Comparison of ENCODE assay signal across 21 cellular contexts in the genomic region with DNA sequence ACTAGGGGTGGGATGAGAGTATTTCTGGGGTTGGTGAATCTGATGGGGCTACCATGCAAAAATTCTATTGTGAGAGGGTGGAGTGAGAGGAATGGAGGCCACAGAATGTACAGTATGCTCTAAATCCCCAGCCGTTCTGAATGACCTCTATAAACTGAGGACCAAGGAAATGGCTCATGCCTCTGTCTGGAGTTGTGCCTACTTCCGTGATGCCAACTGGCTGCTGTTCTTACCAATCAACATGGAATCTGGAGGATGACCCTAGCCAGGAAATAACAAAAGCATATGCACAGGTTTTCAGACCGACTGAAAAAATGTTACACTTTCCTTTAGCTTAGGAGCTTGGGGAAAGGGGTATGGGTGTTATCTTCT. TPM values are rescaled to one million over a fixed set of nuclear protein-coding genes. Genes with fewer than 3 reads are reported as not detected.
A peak's percentile ranks its signal among the peaks of the same experiment; 100 is the strongest.
DNase-seq lines count a peak whose midpoint lies in the region; ATAC-seq and TF ChIP-seq lines count a peak whose summit lies in the region.
"Had no signal": no experiment of that assay in that cellular context is flagged by ENCODE, and none has a peak within 500 bp of the region (broad histone marks: within the 10 kb centered on the region; RNA-seq: fewer than 3 reads in every experiment).

No MANE protein-coding gene starts in this region.

- H3K4me2 ChIP-seq in IMR-90 (ENCODE audit: low read depth, low read length) (peak overlapping the region; percentile 64), neuronal stem cell (ENCODE audit: insufficient read depth, low read length, poor library complexity, severe bottlenecking) (no peak overlapping the region)
- H3K4me2 ChIP-seq: BLaER1 had no signal

- H2AK5ac ChIP-seq in IMR-90 (ENCODE audit: low read depth, low read length) (0 out of 2 replicates have a peak overlapping the region, but pooled peaks have one; percentile 56), neuronal stem cell (ENCODE audit: low read depth, low read length) (no peak overlapping the region)

- H3K27me3 Mint-ChIP-seq in type B pancreatic cell (no peaks in the 10 kb centered on the region), Caco-2 (ENCODE audit: insufficient read depth, unreplicated experiment) (no peaks in the 10 kb centered on the region), MCF 10A (ENCODE audit: insufficient read depth, unreplicated experiment) (no peaks in the 10 kb centered on the region)
- H3K27me3 Mint-ChIP-seq in CD4-positive, alpha-beta memory T cell, result peaks cover 4 to 9% of the 10 kb centered on the region in 2 donors

- H3K23ac ChIP-seq in IMR-90 (ENCODE audit: low read depth, low read length) (0 out of 2 replicates have a peak overlapping the region, but pooled peaks have one; percentile 29), neuronal stem cell (ENCODE audit: low read depth, low read length, poor library complexity) (no peak overlapping the region)

- H3K4me1 ChIP-seq in IMR-90 (ENCODE audit: control insufficient read depth, insufficient read depth, low read length) (peaks cover 21% of the 10 kb centered on the region), neuronal stem cell (ENCODE audit: control insufficient read depth in 2 of 2, insufficient read depth in 1 of 2, low read depth in 1 of 2, low read length in 2 of 2) (peaks cover 0 to 7% of the 10 kb centered on the region in 2 donors), Caco-2 (peaks cover 6% of the 10 kb centered on the region; the same call in 1 of the 2 replicates)
- no peaks in the 10 kb centered on the region for H3K4me1 ChIP-seq in CD4-positive, alpha-beta memory T cell (ENCODE audit: insufficient read depth, low read length)
- H3K4me1 ChIP-seq: BLaER1 had no signal

- H2BK15ac ChIP-seq in IMR-90 (ENCODE audit: low read depth, low read length), result no peak overlapping the region; the same call in 2 of the 3 replicates
- H2BK15ac ChIP-seq in neuronal stem cell (ENCODE audit: low read length), result no peak overlapping the region

- H2AK9ac ChIP-seq in IMR-90 (replicated peaks; ENCODE audit: low read depth, low read length, poor library complexity), result no peak overlapping the region

- H3K9me3 ChIP-seq in IMR-90 (ENCODE audit: control insufficient read depth, insufficient read depth, low read length) (no peaks in the 10 kb centered on the region), neuronal stem cell (replicated peaks in 1 of 2; ENCODE audit: control insufficient read depth in 2 of 2, insufficient read depth in 1 of 2, low read depth in 1 of 2, low read length in 2 of 2) (no peaks in the 10 kb centered on the region), Caco-2 (no peaks in the 10 kb centered on the region)
- H3K9me3 ChIP-seq in CD4-positive, alpha-beta memory T cell (ENCODE audit: control insufficient read depth in 1 of 2, low read length in 2 of 2), result no peaks in the 10 kb centered on the region
- H3K9me3 ChIP-seq: BLaER1 had no signal

- no peak overlapping the region for H3K4me3 ChIP-seq in IMR-90 (ENCODE audit: insufficient read depth, low read depth, low read length)
- no peak overlapping the region for H3K4me3 ChIP-seq in neuronal stem cell (ENCODE audit: low read length in 2 of 2)
- no peak overlapping the region for H3K4me3 ChIP-seq in CD4-positive, alpha-beta memory T cell (ENCODE audit: low read length in 2 of 2)
- H3K4me3 ChIP-seq in Caco-2 (ENCODE audit: low read depth, low read length), result no peak overlapping the region
- H3K4me3 ChIP-seq: BLaER1 had no signal

- no peak for TF ChIP-seq RAD21 in IMR-90 (IDR thresholded peaks at IDR 0.05; ENCODE audit: low read length)

- H2BK5ac ChIP-seq in IMR-90 (ENCODE audit: low read depth, low read length, poor library complexity, severe bottlenecking) (peak overlapping the region; percentile 18), neuronal stem cell (ENCODE audit: low read length) (no peak overlapping the region)

- ATAC-seq in IMR-90 (ENCODE audit: low read depth), result peak; percentile 65
- no peak for ATAC-seq in HG03565 (IDR thresholded peaks at IDR 0.05; ENCODE audit: unreplicated experiment)

- POLR2A ChIA-PET in IMR-90 (lab: Charles Lee; ENCODE audit: unreplicated experiment) (no interaction called here), Caco-2 (lab: Charles Lee) (no interaction called here), MCF 10A (lab: Yijun Ruan, JAX) (interaction anchor here (0.6 kb wide), 1 partner anchor 9 kb away, joined by 3 read pairs; no protein-coding TSS in a partner anchor)
- POLR2A ChIA-PET in CD4-positive, alpha-beta memory T cell (lab: Charles Lee; ENCODE audit: partially characterized antibody), result no interaction called here

- dilution Hi-C loops in IMR-90 (cut with HindIII; ENCODE audit: low sequenced_read_pairs, unreplicated experiment), result no loop called here

- H3K4me1 Mint-ChIP-seq in type B pancreatic cell (ENCODE audit: unreplicated experiment) (peaks cover 14% of the 10 kb centered on the region), Caco-2 (ENCODE audit: low read depth, unreplicated experiment) (peaks cover 17% of the 10 kb centered on the region), MCF 10A (ENCODE audit: insufficient read depth, unreplicated experiment) (no peaks in the 10 kb centered on the region)
- H3K4me1 Mint-ChIP-seq in CD4-positive, alpha-beta memory T cell, result no peaks in the 10 kb centered on the region
- H3K4me1 Mint-ChIP-seq: IgD-negative memory B cell had no signal

- intact Hi-C loops in IMR-90 (cut with micrococcal nuclease) (no loop called here), Caco-2 (cut with micrococcal nuclease; ENCODE audit: unreplicated experiment) (no loop called here), MCF 10A (cut with micrococcal nuclease) (no loop called here)
- intact Hi-C loops in CD4-positive, alpha-beta memory T cell (cut with micrococcal nuclease), result no loop called here

- H3K56ac ChIP-seq in IMR-90 (ENCODE audit: extremely low read depth, insufficient read depth, low read length), result no peak overlapping the region

- no peaks in the 10 kb centered on the region for H3K36me3 ChIP-seq in IMR-90 (ENCODE audit: control insufficient read depth, insufficient read depth, low read length)
- no peaks in the 10 kb centered on the region for H3K36me3 ChIP-seq in neuronal stem cell (replicated peaks in 1 of 2; ENCODE audit: control insufficient read depth in 2 of 2, insufficient read depth in 2 of 2, low read length in 2 of 2)
- H3K36me3 ChIP-seq in CD4-positive, alpha-beta memory T cell (ENCODE audit: insufficient read depth, low read length), result no peaks in the 10 kb centered on the region
- no peaks in the 10 kb centered on the region for H3K36me3 ChIP-seq in Caco-2 (ENCODE audit: control insufficient read depth, insufficient read depth, low read length)
- H3K36me3 ChIP-seq: BLaER1 had no signal

- in situ Hi-C loops in IMR-90 (cut with MboI; ENCODE audit: low sequenced_read_pairs), result no loop called here

- H4K20me1 ChIP-seq in IMR-90 (ENCODE audit: insufficient read depth, low read length), result no peaks in the 10 kb centered on the region
- H4K20me1 ChIP-seq: BLaER1 had no signal

- H3K27me3 ChIP-seq in IMR-90 (ENCODE audit: control insufficient read depth, insufficient read depth, low read length), result no peaks in the 10 kb centered on the region
- H3K27me3 ChIP-seq in neuronal stem cell (ENCODE audit: control insufficient read depth in 3 of 3, insufficient read depth in 3 of 3, low read depth in 1 of 3, low read length in 3 of 3), result no peaks in the 10 kb centered on the region
- H3K27me3 ChIP-seq in CD4-positive, alpha-beta memory T cell (ENCODE audit: insufficient read depth, low read length), result no peaks in the 10 kb centered on the region
- no peaks in the 10 kb centered on the region for H3K27me3 ChIP-seq in Caco-2 (replicated peaks; ENCODE audit: control insufficient read depth, insufficient read depth, low read length)
- H3K27me3 ChIP-seq: BLaER1 had no signal

- H2BK120ac ChIP-seq in IMR-90 (ENCODE audit: low read depth, low read length) (peak overlapping the region; percentile 54), neuronal stem cell (ENCODE audit: low read depth, low read length) (no peak overlapping the region)

- H4K5ac ChIP-seq in IMR-90 (ENCODE audit: low read depth, low read length), result peak overlapping the region; percentile 91

- no peaks in the 10 kb centered on the region for H3K36me3 Mint-ChIP-seq in type B pancreatic cell
- no peaks in the 10 kb centered on the region for H3K36me3 Mint-ChIP-seq in CD4-positive, alpha-beta memory T cell
- H3K36me3 Mint-ChIP-seq in Caco-2 (ENCODE audit: insufficient read depth, unreplicated experiment), result no peaks in the 10 kb centered on the region
- H3K36me3 Mint-ChIP-seq in MCF 10A (ENCODE audit: insufficient read depth, unreplicated experiment), result no peaks in the 10 kb centered on the region
- H3K36me3 Mint-ChIP-seq: IgD-negative memory B cell had no signal

- CTCF ChIA-PET in IMR-90 (lab: Yijun Ruan, JAX) (interaction anchor here (0.8 to 1.0 kb wide), 2 partner anchors 8 to 17 kb away, joined by 3 to 4 read pairs; no protein-coding TSS in a partner anchor), Caco-2 (lab: Charles Lee) (interaction anchor here (0.7 kb wide), 1 partner anchor 351 kb away, joined by 3 read pairs; a partner anchor contains a TSS), MCF 10A (lab: Yijun Ruan, JAX) (interaction anchor here (0.6 to 0.7 kb wide), 2 partner anchors 285 to 457 kb away, joined by 3 to 7 read pairs; no protein-coding TSS in a partner anchor)
- CTCF ChIA-PET in CD4-positive, alpha-beta memory T cell (lab: Charles Lee; ENCODE audit: partially characterized antibody), result interaction anchor here (0.7 kb wide), 1 partner anchor 1437 kb away, joined by 3 read pairs; no protein-coding TSS in a partner anchor

- H3K27ac ChIP-seq in IMR-90 (ENCODE audit: insufficient read depth, low read length), result peak overlapping the region; percentile 78; the same call in 1 of the 2 replicates
- no peak overlapping the region for H3K27ac ChIP-seq in neuronal stem cell (replicated peaks; ENCODE audit: low read length)
- no peak overlapping the region for H3K27ac ChIP-seq in CD4-positive, alpha-beta memory T cell (ENCODE audit: low read depth, low read length)
- H3K27ac ChIP-seq: BLaER1 had no signal

- no peak overlapping the region for H3K4me3 Mint-ChIP-seq in type B pancreatic cell
- no peak overlapping the region for H3K4me3 Mint-ChIP-seq in CD4-positive, alpha-beta memory T cell
- no peak overlapping the region for H3K4me3 Mint-ChIP-seq in Caco-2 (ENCODE audit: unreplicated experiment)
- H3K4me3 Mint-ChIP-seq in MCF 10A (ENCODE audit: unreplicated experiment), result no peak overlapping the region
- H3K4me3 Mint-ChIP-seq: IgD-negative memory B cell had no signal

- H3K79me1 ChIP-seq in IMR-90 (ENCODE audit: low read depth in 1 of 2, low read length in 2 of 2), result no peaks in the 10 kb centered on the region
- H3K79me1 ChIP-seq in neuronal stem cell (ENCODE audit: low read depth, low read length), result no peaks in the 10 kb centered on the region

- H2AFZ ChIP-seq in IMR-90 (replicated peaks; ENCODE audit: low read length, poor library complexity) (peak overlapping the region; percentile 10), neuronal stem cell (ENCODE audit: low read length) (peak overlapping the region; percentile 63)

- DNase-seq in IMR-90 (no peak), fibroblast of gingiva (ENCODE audit: low read depth) (peak; percentile 27), neuronal stem cell (ENCODE audit: low spot score) (no peak), type B pancreatic cell (ENCODE audit: extremely low spot score, unreplicated experiment) (peak; percentile 44), Caco-2 (no peak), MCF 10A (ENCODE audit: unreplicated experiment) (no peak)
- DNase-seq in CD4-positive, alpha-beta memory T cell, result no peak
- DNase-seq: EL, HCEC 1CT, NCI-H1048, NCI-H1436 treated with DMSO at 0.1 percent for 48 hours, NCI-H2029 treated with DMSO at 0.1 percent for 48 hours, NCI-H2171 treated with DMSO at 0.1 percent for 48 hours, NCI-H446 treated with DMSO at 0.1 percent for 48 hours, NCI-H748 treated with DMSO at 0.1 percent for 48 hours, OCI-M1, RPMI8226 had no signal

- peak overlapping the region; percentile 91 for H3K18ac ChIP-seq in IMR-90 (ENCODE audit: low read depth, low read length)
- H3K18ac ChIP-seq in neuronal stem cell (ENCODE audit: low read length), result no peak overlapping the region

- no peak for TF ChIP-seq CTCF in IMR-90 (conservative IDR thresholded peaks at IDR 0.05; ENCODE audit: low read depth, low read length)
- no peak for TF ChIP-seq CTCF in type B pancreatic cell (conservative IDR thresholded peaks at IDR 0.05)
- TF ChIP-seq CTCF in Caco-2 (IDR thresholded peaks at IDR 0.05; ENCODE audit: insufficient read depth in 1 of 2, low read depth in 1 of 2, low read length in 1 of 2, severe bottlenecking in 1 of 2, unreplicated experiment in 1 of 2), result no peak
- TF ChIP-seq CTCF in MCF 10A (IDR thresholded peaks at IDR 0.05; ENCODE audit: unreplicated experiment), result no peak

- H2BK20ac ChIP-seq in IMR-90 (ENCODE audit: low read depth, low read length), result 0 out of 2 replicates have a peak overlapping the region, but pooled peaks have one; percentile 31

- H3K4ac ChIP-seq in IMR-90 (ENCODE audit: low read depth, low read length) (peak overlapping the region; percentile 44), neuronal stem cell (ENCODE audit: low read length) (no peak overlapping the region)

- H3K9me3 Mint-ChIP-seq in type B pancreatic cell (no peaks in the 10 kb centered on the region), Caco-2 (ENCODE audit: unreplicated experiment) (no peaks in the 10 kb centered on the region), MCF 10A (ENCODE audit: unreplicated experiment) (peaks cover 14% of the 10 kb centered on the region)
- peaks cover 0 to 3% (median 0%) of the 10 kb centered on the region in 8 donors for H3K9me3 Mint-ChIP-seq in CD4-positive, alpha-beta memory T cell

- H2BK12ac ChIP-seq in neuronal stem cell (ENCODE audit: low read length), result no peak overlapping the region

- no peaks in the 10 kb centered on the region for H3K9me1 ChIP-seq in IMR-90 (ENCODE audit: insufficient read depth, low read length)

- no peak for TF ChIP-seq POLR2A in IMR-90 (IDR thresholded peaks at IDR 0.05; ENCODE audit: low read depth, low read length)

- H3K9ac ChIP-seq in IMR-90 (ENCODE audit: low read depth, low read length) (peak overlapping the region; percentile 17; the same call in 1 of the 2 replicates), neuronal stem cell (ENCODE audit: low read depth, low read length, poor library complexity) (no peak overlapping the region)
- H3K9ac ChIP-seq: BLaER1 had no signal

- H4K91ac ChIP-seq in IMR-90 (ENCODE audit: insufficient read depth, low read depth, low read length) (peak overlapping the region; percentile 20), neuronal stem cell (ENCODE audit: low read depth, low read length, poor library complexity) (no peak overlapping the region)

- H3K27ac Mint-ChIP-seq in type B pancreatic cell (peak overlapping the region; percentile 35), Caco-2 (ENCODE audit: unreplicated experiment) (no peak overlapping the region), MCF 10A (ENCODE audit: low read depth, unreplicated experiment) (no peak overlapping the region)
- H3K27ac Mint-ChIP-seq in CD4-positive, alpha-beta memory T cell, result no peak overlapping the region
- H3K27ac Mint-ChIP-seq: IgD-negative memory B cell had no signal

- BruUV-seq in IMR-90 (replicated peaks; lab: Mats Ljungman, UMichigan) (no TSS peak), Caco-2 (replicated peaks; lab: Mats Ljungman, UMichigan) (no TSS peak), MCF 10A (replicated peaks; lab: Mats Ljungman, UMichigan) (no TSS peak)

- H3K14ac ChIP-seq in IMR-90 (replicated peaks; ENCODE audit: low read depth, low read length) (peak overlapping the region; percentile 41; the same call in 1 of the 2 replicates), neuronal stem cell (ENCODE audit: low read length) (no peak overlapping the region)

- H4K8ac ChIP-seq in IMR-90 (ENCODE audit: low read depth in 2 of 2, low read length in 2 of 2), result peak overlapping the region; percentile 16 to 43; a peak in 3 of 4 replicates
- H4K8ac ChIP-seq in neuronal stem cell (ENCODE audit: low read depth, low read length), result no peak overlapping the region

- 0% methylated on average over 2 of the region's 3 CpGs; no CpG with 5 or more reads in 1 of the 2 experiments for WGBS in IMR-90 (ENCODE audit: extremely low coverage in 2 of 2, insufficient read length in 1 of 2), 2 experiments
- no CpG with 5 or more reads among the region's 3 CpGs for WGBS in neuronal stem cell (ENCODE audit: extremely low coverage in 2 of 2, insufficient read length in 2 of 2, insufficient replicate concordance in 1 of 2), 2 donors

RNA-seq across cellular contexts. Expression of a gene that starts 20.0 kb away (rescaled TPM):
- total RNA-seq in IMR-90 (2012; rRNA removed), result not detected in 2 replicates
- polyA plus RNA-seq in IMR-90 (2012; rRNA removed), result not detected in 2 replicates
- not detected in 2 replicates for polyA plus RNA-seq in IMR-90 (2012; cell fraction: cytosol; rRNA removed)
- not detected in 2 replicates for polyA plus RNA-seq in IMR-90 (2012; cell fraction: nucleus; rRNA removed; ENCODE audit: low replicate concordance)
- polyA plus RNA-seq in neuronal stem cell (2013, experiment 1 of 2), result not detected
- polyA plus RNA-seq in neuronal stem cell (2013, experiment 2 of 2), result not detected
- 4.3 and 13.7 TPM in 2 replicates for total RNA-seq in type B pancreatic cell (ENCODE audit: low replicate concordance)
- total RNA-seq in CD4-positive, alpha-beta memory T cell, result not detected
- not detected for polyA plus RNA-seq in CD4-positive, alpha-beta memory T cell
- total RNA-seq in Caco-2 (2022), result 1.9 and 2.0 TPM in 2 replicates
- total RNA-seq in MCF 10A (2022), result not detected in 2 replicates
- total RNA-seq: HT1080 had no signal
- polyA plus RNA-seq: IgD-negative memory B cell had no signal

Comparison
In these comparisons a context has a peak if more than half of its experiments do, and no peak if none do; other contexts are left out.
1. DNase-seq: peak in fibroblast of gingiva (single experiment) and type B pancreatic cell (single experiment); none in IMR-90 (single experiment), neuronal stem cell (single experiment), CD4-positive, alpha-beta memory T cell (0 of 5), Caco-2 (0 of 2) and MCF 10A (single experiment).